ENCODE assay signal across 9 cellular contexts in the genomic region with DNA sequence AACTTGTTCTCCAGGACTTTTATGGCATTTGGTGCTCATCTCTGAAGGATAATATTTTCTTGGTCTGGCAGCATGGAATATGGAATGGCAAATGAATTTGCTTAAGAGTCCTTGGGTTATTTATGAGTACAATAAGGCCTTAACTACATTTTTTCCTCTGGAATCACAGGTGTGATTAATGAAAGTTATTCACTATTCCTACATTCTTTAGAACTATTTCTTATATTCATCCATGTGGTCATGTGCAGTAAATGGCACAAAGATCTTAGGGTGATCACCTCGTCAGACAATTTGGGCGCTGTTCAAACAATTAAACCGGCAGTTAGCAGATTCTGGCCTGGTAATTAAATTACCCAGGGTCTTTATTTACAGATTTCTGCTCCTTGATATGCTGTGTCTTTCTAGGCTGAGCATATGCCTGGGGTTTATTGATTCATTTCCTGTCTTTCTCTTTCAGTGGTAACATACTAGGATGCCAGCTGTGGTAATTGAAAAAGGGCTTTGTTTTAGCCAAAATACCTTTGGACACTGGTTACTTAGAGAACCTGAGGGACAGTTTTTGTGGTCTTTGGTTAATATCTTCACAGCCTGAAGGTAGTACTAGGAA. TPM values are rescaled to one million over a fixed set of nuclear protein-coding genes. Genes with fewer than 3 reads are reported as not detected.
A peak's percentile ranks its signal among the peaks of the same experiment; 100 is the strongest.
DNase-seq lines count a peak whose midpoint lies in the region; ATAC-seq, FAIRE-seq and TF ChIP-seq lines count a peak whose summit lies in the region.
"Had no signal": no experiment of that assay in that cellular context is flagged by ENCODE, and none has a peak within 500 bp of the region (broad histone marks: within the 10 kb centered on the region; RNA-seq: fewer than 3 reads in every experiment).

No MANE protein-coding gene starts in this region.

- no peaks in the 10 kb centered on the region for H3K27me3 Mint-ChIP-seq in activated CD8-positive, alpha-beta T cell treated with anti-CD3 and anti-CD28 coated beads for 36 hours
- no peaks in the 10 kb centered on the region for H3K27me3 Mint-ChIP-seq in activated T-cell treated with anti-CD3 and anti-CD28 coated beads, Interleukin-2, amount 50 U/mL, for 24 hours

- dilution Hi-C loops in keratinocyte (cut with MboI; ENCODE audit: extremely low pct_ligation_motif_present, low sequenced_read_pairs), result no loop called here

- H3K27me3 ChIP-seq in left ventricle myocardium inferior (ENCODE audit: low read depth), result no peaks in the 10 kb centered on the region
- no peaks in the 10 kb centered on the region for H3K27me3 ChIP-seq in keratinocyte (ENCODE audit: control insufficient read depth, extremely low read depth, insufficient read depth, low read length)
- H3K27me3 ChIP-seq in uterus, result no peaks in the 10 kb centered on the region

- H3K4me3 ChIP-seq in left ventricle myocardium inferior (no peak overlapping the region), keratinocyte (ENCODE audit: control insufficient read depth in 2 of 3, extremely low read depth in 1 of 3, insufficient read depth in 2 of 3, low read depth in 1 of 3, low read length in 3 of 3) (no peak overlapping the region), uterus (no peak overlapping the region)

- no peaks in the 10 kb centered on the region for H4K20me1 ChIP-seq in keratinocyte (ENCODE audit: control insufficient read depth, extremely low read depth, insufficient read depth, low read length)

- peaks cover 5% of the 10 kb centered on the region for H3K36me3 ChIP-seq in left ventricle myocardium inferior
- no peaks in the 10 kb centered on the region for H3K36me3 ChIP-seq in keratinocyte (ENCODE audit: control insufficient read depth in 2 of 2, extremely low read depth in 1 of 2, insufficient read depth in 2 of 2, low read length in 2 of 2)
- H3K36me3 ChIP-seq in uterus, result no peaks in the 10 kb centered on the region

- H3K79me2 ChIP-seq in keratinocyte (ENCODE audit: control insufficient read depth, insufficient read depth, low read length), result peaks cover 8% of the 10 kb centered on the region

- no peaks in the 10 kb centered on the region for H3K9me1 ChIP-seq in keratinocyte (ENCODE audit: control insufficient read depth, extremely low read depth, insufficient read depth, low read length)

- POLR2A ChIA-PET in activated CD8-positive, alpha-beta T cell treated with anti-CD3 and anti-CD28 coated beads for 36 hours (lab: Charles Lee), result interaction anchor here (0.6 kb wide), 1 partner anchor 14 kb away, joined by 3 read pairs; no protein-coding TSS in a partner anchor

- peak; percentile 86 for FAIRE-seq in keratinocyte (lab: Jason Lieb, UNC)

- no peak for TF ChIP-seq POLR2A in uterus (IDR thresholded peaks at IDR 0.05)

- ATAC-seq in activated CD8-positive, alpha-beta T cell treated with anti-CD3 and anti-CD28 coated beads for 36 hours, result peak; percentile 53
- ATAC-seq in GM19328 (IDR thresholded peaks at IDR 0.05; ENCODE audit: unreplicated experiment) (no peak), GM19397 (IDR thresholded peaks at IDR 0.05; ENCODE audit: unreplicated experiment) (no peak)

- peak overlapping the region; percentile 17 for H3K27ac Mint-ChIP-seq in activated CD8-positive, alpha-beta T cell treated with anti-CD3 and anti-CD28 coated beads for 36 hours
- no peak overlapping the region for H3K27ac Mint-ChIP-seq in activated T-cell treated with anti-CD3 and anti-CD28 coated beads, Interleukin-2, amount 50 U/mL, for 24 hours
- H3K27ac Mint-ChIP-seq: CD14-positive monocyte had no signal

- DNase-seq in left ventricle myocardium inferior (no peak), cardiac septum (ENCODE audit: low spot score) (no peak), keratinocyte (ENCODE audit: low read depth, low spot score) (no peak), uterus (no peak)
- no peak for DNase-seq in activated CD8-positive, alpha-beta T cell treated with anti-CD3 and anti-CD28 coated beads for 36 hours
- DNase-seq in activated T-cell treated with anti-CD3 and anti-CD28 coated beads, Interleukin-2, amount 50 U/mL, for 24 hours, result no peak

- no peak overlapping the region for H3K9ac ChIP-seq in keratinocyte (ENCODE audit: control insufficient read depth, extremely low read depth, insufficient read depth, low read length)

- H3K4me3 Mint-ChIP-seq in activated CD8-positive, alpha-beta T cell treated with anti-CD3 and anti-CD28 coated beads for 36 hours, result no peak overlapping the region
- H3K4me3 Mint-ChIP-seq in activated T-cell treated with anti-CD3 and anti-CD28 coated beads, Interleukin-2, amount 50 U/mL, for 24 hours, result no peak overlapping the region
- H3K4me3 Mint-ChIP-seq: CD14-positive monocyte had no signal

- H3K4me2 ChIP-seq in keratinocyte (ENCODE audit: control insufficient read depth, extremely low read depth, insufficient read depth, low read depth, low read length), result peak overlapping the region; percentile 60

- no peak for TF ChIP-seq CTCF in left ventricle myocardium inferior (IDR thresholded peaks at IDR 0.05; ENCODE audit: borderline replicate concordance)
- TF ChIP-seq CTCF in activated CD8-positive, alpha-beta T cell treated with anti-CD3 and anti-CD28 coated beads for 36 hours (IDR thresholded peaks at IDR 0.05), result no peak
- no peak for TF ChIP-seq CTCF in keratinocyte (optimal IDR thresholded peaks at IDR 0.05 in 1 of 3, IDR thresholded peaks at IDR 0.05 in 1 of 3, conservative IDR thresholded peaks at IDR 0.05 in 1 of 3; ENCODE audit: extremely low read depth in 1 of 3, insufficient read depth in 2 of 3, low read length in 3 of 3)
- no peak for TF ChIP-seq CTCF in uterus (IDR thresholded peaks at IDR 0.05)

- no peaks in the 10 kb centered on the region for H3K9me3 Mint-ChIP-seq in activated CD8-positive, alpha-beta T cell treated with anti-CD3 and anti-CD28 coated beads for 36 hours
- no peaks in the 10 kb centered on the region for H3K9me3 Mint-ChIP-seq in activated T-cell treated with anti-CD3 and anti-CD28 coated beads, Interleukin-2, amount 50 U/mL, for 24 hours

- peaks cover 40% of the 10 kb centered on the region for H3K4me1 Mint-ChIP-seq in activated CD8-positive, alpha-beta T cell treated with anti-CD3 and anti-CD28 coated beads for 36 hours (ENCODE audit: low read depth)
- peaks cover 39% of the 10 kb centered on the region for H3K4me1 Mint-ChIP-seq in activated T-cell treated with anti-CD3 and anti-CD28 coated beads, Interleukin-2, amount 50 U/mL, for 24 hours (ENCODE audit: low read depth)

- intact Hi-C loops in left ventricle myocardium inferior (cut with micrococcal nuclease), result no loop called here
- intact Hi-C loops in cardiac septum (cut with DNase I), result no loop called here
- intact Hi-C loops in activated CD8-positive, alpha-beta T cell treated with anti-CD3 and anti-CD28 coated beads for 36 hours (cut with micrococcal nuclease), result no loop called here
- intact Hi-C loops in uterus (cut with DNase I; ENCODE audit: low total_unique reads), result no loop called here

- no peak overlapping the region for H2AFZ ChIP-seq in keratinocyte (ENCODE audit: control insufficient read depth, low read length)

- H3K27ac ChIP-seq in left ventricle myocardium inferior (replicated peaks) (peak overlapping the region; percentile 54), keratinocyte (ENCODE audit: control insufficient read depth, insufficient read depth, low read length) (peak overlapping the region; percentile 68), uterus (peak overlapping the region; percentile 61 to 71)

- H3K9me3 ChIP-seq in left ventricle myocardium inferior (replicated peaks) (no peaks in the 10 kb centered on the region), keratinocyte (ENCODE audit: control insufficient read depth, low read depth, low read length) (no peaks in the 10 kb centered on the region), uterus (no peaks in the 10 kb centered on the region)

- CTCF ChIA-PET in activated CD8-positive, alpha-beta T cell treated with anti-CD3 and anti-CD28 coated beads for 36 hours (lab: Charles Lee), result no interaction called here

- H3K36me3 Mint-ChIP-seq in activated CD8-positive, alpha-beta T cell treated with anti-CD3 and anti-CD28 coated beads for 36 hours (ENCODE audit: low read depth), result peaks cover 12% of the 10 kb centered on the region
- H3K36me3 Mint-ChIP-seq in activated T-cell treated with anti-CD3 and anti-CD28 coated beads, Interleukin-2, amount 50 U/mL, for 24 hours (ENCODE audit: low read depth), result peaks cover 11% of the 10 kb centered on the region

- peaks cover 82% of the 10 kb centered on the region for H3K4me1 ChIP-seq in left ventricle myocardium inferior
- peaks cover 61% of the 10 kb centered on the region for H3K4me1 ChIP-seq in keratinocyte (ENCODE audit: control insufficient read depth, extremely low read depth, insufficient read depth, low read length)
- H3K4me1 ChIP-seq in uterus, result peaks cover 0 to 14% of the 10 kb centered on the region in 2 donors

RNA-seq across cellular contexts. Expression of gene SIK2, which starts 31.6 kb away (rescaled TPM):
- total RNA-seq in left ventricle myocardium inferior, result 16.3 TPM
- 27.3 TPM for total RNA-seq in cardiac septum
- total RNA-seq in activated CD8-positive, alpha-beta T cell treated with anti-CD3 and anti-CD28 coated beads for 36 hours, result 1 to 10 TPM; 7.4 to 8.0 TPM
- 10.0 to 12.2 TPM (median 11.9 TPM) in 3 replicates for polyA plus RNA-seq in keratinocyte
- polyA plus RNA-seq in keratinocyte (2011; ENCODE audit: low read depth), result 2.3 TPM
- polyA plus RNA-seq in keratinocyte (2011; cell fraction: cytosol; rRNA removed), result 6.7 and 10.2 TPM in 2 replicates
- 18.1 and 19.3 TPM in 2 replicates for polyA plus RNA-seq in keratinocyte (2011; cell fraction: nucleus; rRNA removed)
- 5.8 and 8.5 TPM in 2 replicates for polyA plus RNA-seq in keratinocyte (2012; ENCODE audit: low replicate concordance)
- 15.6 to 59.7 TPM (median 20.1 TPM) in 3 replicates for polyA minus RNA-seq in keratinocyte
- 7.5 TPM for polyA minus RNA-seq in keratinocyte (2011; cell fraction: cytosol; rRNA and poly(A)+ RNA removed)
- 12.0 and 25.4 TPM in 2 replicates for polyA minus RNA-seq in keratinocyte (2011; cell fraction: nucleus; rRNA and poly(A)+ RNA removed)
- total RNA-seq in uterus, result 10 to 100 TPM; 11.5 to 27.7 (median 16.7) TPM
